ENCODE assay signal across 8 cellular contexts in genomic region chr12:113030875-113031525, GRCh38. TPM values are rescaled to one million over a fixed set of nuclear protein-coding genes. Genes with fewer than 3 reads are reported as not detected.
DNase-seq lines count a peak whose midpoint lies in the region; ATAC-seq and TF ChIP-seq lines count a peak whose summit lies in the region.

No MANE protein-coding gene starts in this region.

- ATAC-seq in activated CD4-positive, alpha-beta T cell treated with anti-CD3 and anti-CD28 coated beads for 36 hours, result no peak
- no peak for ATAC-seq in HG03354 (IDR thresholded peaks at IDR 0.05; ENCODE audit: poor library complexity, severe bottlenecking, unreplicated experiment)

- H3K36me3 ChIP-seq in BE2C, result no peaks in the 10 kb centered on the region
- no peaks in the 10 kb centered on the region for H3K36me3 ChIP-seq in HAP-1 (replicated peaks)

- H3K36me3 Mint-ChIP-seq in MCF 10A (ENCODE audit: insufficient read depth, unreplicated experiment), result no peaks in the 10 kb centered on the region
- H3K36me3 Mint-ChIP-seq in activated CD4-positive, alpha-beta T cell treated with anti-CD3 and anti-CD28 coated beads for 36 hours (ENCODE audit: low read depth), result no peaks in the 10 kb centered on the region

- intact Hi-C loops in MCF 10A (cut with micrococcal nuclease), result loop anchor here (1.0 kb wide), 2 partner anchors 38 to 131 kb away; no protein-coding TSS in a partner anchor
- intact Hi-C loops in activated CD4-positive, alpha-beta T cell treated with anti-CD3 and anti-CD28 coated beads for 36 hours (cut with DNase I, micrococcal nuclease), result loop anchor here (1.0 kb wide), 2 partner anchors 38 to 131 kb away; no protein-coding TSS in a partner anchor

- H3K27me3 Mint-ChIP-seq in MCF 10A (ENCODE audit: insufficient read depth, unreplicated experiment), result no peaks in the 10 kb centered on the region
- H3K27me3 Mint-ChIP-seq in activated CD4-positive, alpha-beta T cell treated with anti-CD3 and anti-CD28 coated beads for 36 hours, result peaks cover 3% of the 10 kb centered on the region

- peak; percentile 90 for TF ChIP-seq CTCF in BE2C (IDR thresholded peaks at IDR 0.05; ENCODE audit: low read depth, low read length)
- peak; percentile 55 for TF ChIP-seq CTCF in MCF 10A (IDR thresholded peaks at IDR 0.05; ENCODE audit: unreplicated experiment)

- POLR2A ChIA-PET in MCF 10A (lab: Yijun Ruan, JAX), result interaction anchor here (2.0 kb wide), 1 partner anchor 38 kb away, joined by 5 read pairs; no protein-coding TSS in a partner anchor
- POLR2A ChIA-PET in activated CD4-positive, alpha-beta T cell treated with anti-CD3 and anti-CD28 coated beads for 36 hours (lab: Charles Lee), result no interaction called here

- no peak overlapping the region for H3K4me3 Mint-ChIP-seq in MCF 10A (ENCODE audit: unreplicated experiment)
- H3K4me3 Mint-ChIP-seq in activated CD4-positive, alpha-beta T cell treated with anti-CD3 and anti-CD28 coated beads for 36 hours, result no peak overlapping the region

- peak; percentile 72 for DNase-seq in BE2C
- peak; percentile 69 to 78 for DNase-seq in HAP-1 (ENCODE audit: low spot score in 2 of 2)
- peak; percentile 80 to 84 for DNase-seq in NCI-H524 (lab: John Stamatoyannopoulos, UW)
- peak; percentile 75 for DNase-seq in MCF 10A (ENCODE audit: unreplicated experiment)
- peak; percentile 65 for DNase-seq in inferior parietal cortex (ENCODE audit: extremely low spot score)
- DNase-seq in superior temporal gyrus (ENCODE audit: extremely low spot score), result peak; percentile 71
- DNase-seq in activated CD4-positive, alpha-beta T cell treated with anti-CD3 and anti-CD28 coated beads for 36 hours, result no peak

- in situ Hi-C loops in HAP-1 (cut with MboI; ENCODE audit: low sequenced_read_pairs), result no loop called here

- peaks cover 6% of the 10 kb centered on the region for H3K4me1 Mint-ChIP-seq in MCF 10A (ENCODE audit: insufficient read depth, unreplicated experiment)
- H3K4me1 Mint-ChIP-seq in activated CD4-positive, alpha-beta T cell treated with anti-CD3 and anti-CD28 coated beads for 36 hours, result no peaks in the 10 kb centered on the region

- H3K4me3 ChIP-seq in BE2C (ENCODE audit: low read depth, low read length) (no peak overlapping the region), HAP-1 (no peak overlapping the region)

- CTCF ChIA-PET in MCF 10A (lab: Yijun Ruan, JAX), result interaction anchor here (0.6 to 12.1 kb wide), 20 partner anchors 10 to 508 kb away, joined by 3 to 168 read pairs (median 6); partner anchors contain the start of gene OAS3
- CTCF ChIA-PET in activated CD4-positive, alpha-beta T cell treated with anti-CD3 and anti-CD28 coated beads for 36 hours (lab: Charles Lee), result interaction anchor here (0.9 to 2.6 kb wide), 9 partner anchors 18 to 131 kb away, joined by 3 to 14 read pairs (median 4); no protein-coding TSS in a partner anchor

- H3K27ac Mint-ChIP-seq in MCF 10A (ENCODE audit: low read depth, unreplicated experiment), result no peak overlapping the region
- H3K27ac Mint-ChIP-seq in activated CD4-positive, alpha-beta T cell treated with anti-CD3 and anti-CD28 coated beads for 36 hours, result no peak overlapping the region

- H3K4me1 ChIP-seq in BE2C (peaks cover 5% of the 10 kb centered on the region; the same call in 1 of the 2 replicates), HAP-1 (no peaks in the 10 kb centered on the region)

- no peaks in the 10 kb centered on the region for H3K9me3 Mint-ChIP-seq in MCF 10A (ENCODE audit: unreplicated experiment)
- H3K9me3 Mint-ChIP-seq in activated CD4-positive, alpha-beta T cell treated with anti-CD3 and anti-CD28 coated beads for 36 hours (ENCODE audit: low read depth), result no peaks in the 10 kb centered on the region

- no TSS peak for BruUV-seq in MCF 10A (replicated peaks; lab: Mats Ljungman, UMichigan)

- H3K27me3 ChIP-seq in BE2C (no peaks in the 10 kb centered on the region), HAP-1 (ENCODE audit: low read depth) (no peaks in the 10 kb centered on the region)

- H3K9me3 ChIP-seq in BE2C (no peaks in the 10 kb centered on the region), HAP-1 (peaks cover 3% of the 10 kb centered on the region; the same call in 1 of the 2 replicates)

RNA-seq across cellular contexts. Expression of gene DTX1, which starts 25.5 kb away (rescaled TPM):
- 11.9 TPM for polyA plus RNA-seq in BE2C (2012; ENCODE audit: insufficient read depth, insufficient read length, low read depth)
- not detected in 2 replicates for total RNA-seq in MCF 10A (2022)
- total RNA-seq in activated CD4-positive, alpha-beta T cell treated with anti-CD3 and anti-CD28 coated beads for 36 hours, result 10 to 100 TPM; 12.0 to 12.9 TPM

RNA-seq across cellular contexts. Expression of gene OAS2, which starts 52.7 kb away (rescaled TPM):
- polyA plus RNA-seq in BE2C (2012; ENCODE audit: insufficient read depth, insufficient read length, low read depth), result not detected
- total RNA-seq in MCF 10A (2022), result 0.33 and 0.71 TPM in 2 replicates
- 100 to 1,000 TPM; 148 to 278 TPM for total RNA-seq in activated CD4-positive, alpha-beta T cell treated with anti-CD3 and anti-CD28 coated beads for 36 hours

Comparison
In these comparisons a context has a peak if more than half of its experiments do, and no peak if none do; other contexts are left out.
1. RNA of gene DTX1, which starts 25.5 kb away (total RNA-seq): 12.0 to 12.9 TPM in activated CD4-positive, alpha-beta T cell treated with anti-CD3 and anti-CD28 coated beads for 36 hours; not detected in MCF 10A; every median in the first group is over 10 times any median in the second.
2. RNA of gene OAS2, which starts 52.7 kb away (total RNA-seq): 148 to 278 TPM in activated CD4-positive, alpha-beta T cell treated with anti-CD3 and anti-CD28 coated beads for 36 hours; 0.33 to 0.71 TPM in MCF 10A; every median in the first group is over 10 times any median in the second.